8 cellular contexts compared by ENCODE assay signal in genomic region chr3:111338059-111338698, GRCh38.
DNase-seq lines count a peak whose midpoint lies in the region; FAIRE-seq and TF ChIP-seq lines count a peak whose summit lies in the region.

No MANE protein-coding gene starts in this region.

- peak; percentile 72 for DNase-seq in A172 (ENCODE audit: low spot score)
- no peak for DNase-seq in GM06990 (ENCODE audit: extremely low read depth, insufficient read length)
- peak; percentile 38 for DNase-seq in LoVo (ENCODE audit: low spot score)
- DNase-seq in T1000 (lab: John Stamatoyannopoulos, UW), result peak; percentile 7
- DNase-seq in dermis blood vessel endothelial cell, result peak; percentile 69
- DNase-seq in mesenchymal stem cell, result peak; percentile 76
- peak; percentile 60 for DNase-seq in ureter (ENCODE audit: low spot score)
- DNase-seq in frontal cortex (ENCODE audit: low spot score in 2 of 2), result no peak

- no peak overlapping the region for H2AFZ ChIP-seq in mesenchymal stem cell (ENCODE audit: low read depth, low read length)

- no peaks in the 10 kb centered on the region for H3K4me1 ChIP-seq in mesenchymal stem cell (ENCODE audit: control insufficient read depth, insufficient read depth, low read depth, low read length)

- no peak overlapping the region for H4K91ac ChIP-seq in mesenchymal stem cell (ENCODE audit: low read length)

- no peak overlapping the region for H3K9ac ChIP-seq in mesenchymal stem cell (ENCODE audit: low read length)

- no peak overlapping the region for H2AK5ac ChIP-seq in mesenchymal stem cell (ENCODE audit: low read length, severe bottlenecking)

- no peak overlapping the region for H4K8ac ChIP-seq in mesenchymal stem cell (ENCODE audit: low read length)

- 94% methylated on average over 3 of the region's 4 CpGs for WGBS in mesenchymal stem cell

- TF ChIP-seq CTCF in GM06990 (IDR thresholded peaks at IDR 0.05; ENCODE audit: insufficient read depth, low read length, poor library complexity, severe bottlenecking), result peak; percentile 71

- H3K4me3 ChIP-seq in GM06990 (replicated peaks; ENCODE audit: low read depth, low read length), result no peak overlapping the region
- no peak overlapping the region for H3K4me3 ChIP-seq in mesenchymal stem cell (ENCODE audit: insufficient read depth in 1 of 2, low read depth in 1 of 2, low read length in 2 of 2)

- no peak overlapping the region for H2BK120ac ChIP-seq in mesenchymal stem cell (ENCODE audit: low read depth, low read length)

- H3K14ac ChIP-seq in mesenchymal stem cell (ENCODE audit: low read length in 2 of 2), result no peak overlapping the region

- no peak overlapping the region for H2BK5ac ChIP-seq in mesenchymal stem cell (ENCODE audit: low read depth, low read length, poor library complexity, severe bottlenecking)

- H3K23ac ChIP-seq in mesenchymal stem cell (ENCODE audit: low read length in 2 of 2), result no peak overlapping the region

- H3K27me3 ChIP-seq in GM06990 (replicated peaks; ENCODE audit: control insufficient read depth, insufficient read depth, low read length), result no peaks in the 10 kb centered on the region
- H3K27me3 ChIP-seq in mesenchymal stem cell (ENCODE audit: control insufficient read depth in 1 of 2, insufficient read depth in 1 of 2, low read length in 2 of 2), result no peaks in the 10 kb centered on the region

- no peak overlapping the region for H3K18ac ChIP-seq in mesenchymal stem cell (ENCODE audit: low read depth in 1 of 2, low read length in 2 of 2)

- no peak overlapping the region for H3K4me2 ChIP-seq in mesenchymal stem cell (ENCODE audit: low read length, poor library complexity, severe bottlenecking)

- H3K79me1 ChIP-seq in mesenchymal stem cell (replicated peaks; ENCODE audit: low read length, poor library complexity, severe bottlenecking), result no peaks in the 10 kb centered on the region

- no peak for FAIRE-seq in frontal cortex (lab: Jason Lieb, UNC)

- no peak overlapping the region for H3K27ac ChIP-seq in mesenchymal stem cell (ENCODE audit: low read length, poor library complexity, severe bottlenecking)

- no peak overlapping the region for H2BK12ac ChIP-seq in mesenchymal stem cell (ENCODE audit: low read length in 2 of 2)

- no peak overlapping the region for H3K4ac ChIP-seq in mesenchymal stem cell (ENCODE audit: low read depth in 1 of 2, low read length in 2 of 2)

- no peaks in the 10 kb centered on the region for H3K9me3 ChIP-seq in mesenchymal stem cell (ENCODE audit: control insufficient read depth, low read length)

- H3K36me3 ChIP-seq in GM06990 (ENCODE audit: control insufficient read depth, insufficient read depth, low read length) (no peaks in the 10 kb centered on the region), mesenchymal stem cell (ENCODE audit: control insufficient read depth in 1 of 2, insufficient read depth in 2 of 2, low read depth in 1 of 2, low read length in 2 of 2) (no peaks in the 10 kb centered on the region)

- no peak overlapping the region for H2BK15ac ChIP-seq in mesenchymal stem cell (ENCODE audit: low read depth, poor library complexity, severe bottlenecking)

Comparison
In these comparisons a context has a peak if more than half of its experiments do, and no peak if none do; other contexts are left out.
1. DNase-seq: peak in A172 (single experiment), LoVo (single experiment), T1000 (single experiment), dermis blood vessel endothelial cell (single experiment), mesenchymal stem cell (single experiment) and ureter (single experiment); none in GM06990 (single experiment) and frontal cortex (0 of 2).